11 cellular contexts compared by ENCODE assay signal in the genomic region with DNA sequence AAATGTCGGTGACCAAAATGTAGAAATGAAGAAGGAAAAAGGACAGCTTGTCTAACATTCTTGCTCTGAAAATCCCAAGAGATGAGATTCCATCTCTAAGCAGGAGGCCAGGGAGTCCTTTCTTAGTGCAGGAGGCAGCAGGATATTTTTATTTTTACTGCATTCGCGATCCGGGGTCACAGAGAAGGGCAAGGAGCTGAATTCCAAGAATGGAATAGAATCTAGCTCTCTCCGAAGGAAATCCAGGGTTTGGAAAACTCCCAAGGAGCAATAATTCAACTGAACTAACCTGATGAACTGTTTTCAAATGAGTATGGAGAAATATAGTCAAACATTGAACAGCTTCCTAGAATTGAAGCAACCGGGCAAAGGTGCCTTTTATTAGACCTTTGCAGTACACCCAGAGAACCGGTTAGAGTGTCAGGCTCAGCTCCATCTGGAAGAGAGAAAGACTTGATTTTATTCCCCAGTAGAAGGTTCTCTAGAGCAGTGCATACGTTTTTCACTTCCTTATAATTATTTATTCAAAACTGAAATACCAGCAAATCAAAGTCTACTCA.
"Had no signal": no experiment of that assay in that cellular context is flagged by ENCODE, and none has a peak within 500 bp of the region (broad histone marks: within the 10 kb centered on the region; RNA-seq: fewer than 3 reads in every experiment).

No MANE protein-coding gene starts in this region.

- H3K4me3 ChIP-seq: lung, right atrium auricular region, SJSA1, smooth muscle cell had no signal

- H3K4me2 ChIP-seq: smooth muscle cell had no signal

- H3K9me3 ChIP-seq: right atrium auricular region, SJSA1 had no signal

- ATAC-seq: activated T-helper 17 cell treated with anti-CD3 and anti-CD28 coated beads, Interleukin-2, amount 50 U/mL, for 72 hours had no signal

- H3K27me3 ChIP-seq: right atrium auricular region, SJSA1 had no signal

- H3K4me1 ChIP-seq: right atrium auricular region, SJSA1 had no signal

- DNase-seq: activated CD4-positive, alpha-beta T cell treated with anti-CD3 and anti-CD28 coated beads, Interleukin-2, amount 50 U/mL, for 4 hours; activated naive CD4-positive, alpha-beta T cell treated with anti-CD3 and anti-CD28 coated beads for 36 hours; activated T-cell treated with anti-CD3 and anti-CD28 coated beads for 4 hours; foreskin melanocyte; immature natural killer cell; naive B cell had no signal

- H3K27ac ChIP-seq: right atrium auricular region, SJSA1 had no signal

- H3K36me3 ChIP-seq: right atrium auricular region, SJSA1 had no signal
